ENCODE assay signal across 19 cellular contexts in genomic region chr11:10480760-10481159, GRCh38. TPM values are rescaled to one million over a fixed set of nuclear protein-coding genes. Genes with fewer than 3 reads are reported as not detected.
DNase-seq lines count a peak whose midpoint lies in the region; ATAC-seq and TF ChIP-seq lines count a peak whose summit lies in the region.
"Had no signal": no experiment of that assay in that cellular context is flagged by ENCODE, and none has a peak within 500 bp of the region (broad histone marks: within the 10 kb centered on the region; RNA-seq: fewer than 3 reads in every experiment).

No MANE protein-coding gene starts in this region.

- no peak overlapping the region for H2AFZ ChIP-seq in smooth muscle cell (ENCODE audit: low read depth)
- H2AFZ ChIP-seq: PC-9 had no signal

- H3K4me3 ChIP-seq in CD4-positive, CD25-positive, alpha-beta regulatory T cell (ENCODE audit: low read depth, low read length): no peak overlapping the region
- no peak overlapping the region for H3K4me3 ChIP-seq in CD8-positive, alpha-beta T cell (ENCODE audit: low read depth, low read length)
- H3K4me3 ChIP-seq in neutrophil (ENCODE audit: low read depth in 1 of 2, low read length in 1 of 2) (no peak overlapping the region), smooth muscle cell (no peak overlapping the region)
- H3K4me3 ChIP-seq: BLaER1 treated with 17β-estradiol and CSF1 and Interleukin-3, amounts not matched to agents 10 nM and 100 nM; PC-9 had no signal

- POLR2A ChIA-PET in CD8-positive, alpha-beta T cell (lab: Charles Lee): no interaction called here
- POLR2A ChIA-PET in activated CD4-positive, alpha-beta memory T cell treated with anti-CD3 and anti-CD28 coated beads, Interleukin-2, amount 10 ng/mL, durations not matched to agents 7 days and 5 days (lab: Charles Lee): interaction anchor here (1.3 kb wide), 1 partner anchor 25 kb away, joined by 4 read pairs; no protein-coding TSS in a partner anchor

- no peaks in the 10 kb centered on the region for H3K9me3 Mint-ChIP-seq in CD4-positive, CD25-positive, alpha-beta regulatory T cell
- no peaks in the 10 kb centered on the region for H3K9me3 Mint-ChIP-seq in CD8-positive, alpha-beta T cell
- no peaks in the 10 kb centered on the region for H3K9me3 Mint-ChIP-seq in activated CD4-positive, alpha-beta memory T cell treated with anti-CD3 and anti-CD28 coated beads, Interleukin-2, amount 10 ng/mL, durations not matched to agents 7 days and 5 days
- H3K9me3 Mint-ChIP-seq: IgD-negative memory B cell had no signal

- peak overlapping the region in 2 of 3 donors; percentile 60 to 86 for H3K27ac Mint-ChIP-seq in CD4-positive, CD25-positive, alpha-beta regulatory T cell
- peak overlapping the region; percentile 41 for H3K27ac Mint-ChIP-seq in CD8-positive, alpha-beta T cell
- H3K27ac Mint-ChIP-seq in T-helper 17 cell: peak overlapping the region; percentile 72
- no peak overlapping the region for H3K27ac Mint-ChIP-seq in activated CD4-positive, alpha-beta memory T cell treated with anti-CD3 and anti-CD28 coated beads, Interleukin-2, amount 10 ng/mL, durations not matched to agents 7 days and 5 days
- H3K27ac Mint-ChIP-seq: IgD-negative memory B cell had no signal

- CTCF ChIA-PET in CD8-positive, alpha-beta T cell (lab: Charles Lee): no interaction called here
- CTCF ChIA-PET in activated CD4-positive, alpha-beta memory T cell treated with anti-CD3 and anti-CD28 coated beads, Interleukin-2, amount 10 ng/mL, durations not matched to agents 7 days and 5 days (lab: Charles Lee): no interaction called here

- no peaks in the 10 kb centered on the region for H3K27me3 ChIP-seq in CD4-positive, CD25-positive, alpha-beta regulatory T cell (ENCODE audit: control insufficient read depth, insufficient read depth, low read length)
- no peaks in the 10 kb centered on the region for H3K27me3 ChIP-seq in CD8-positive, alpha-beta T cell (ENCODE audit: insufficient read depth, low read length)
- H3K27me3 ChIP-seq in neutrophil (no peaks in the 10 kb centered on the region), smooth muscle cell (ENCODE audit: low read depth) (no peaks in the 10 kb centered on the region)
- H3K27me3 ChIP-seq: BLaER1 treated with 17β-estradiol and CSF1 and Interleukin-3, amounts not matched to agents 10 nM and 100 nM had no signal

- no peaks in the 10 kb centered on the region for H3K79me2 ChIP-seq in smooth muscle cell (ENCODE audit: low read depth)

- peaks cover 0 to 19% (median 10%) of the 10 kb centered on the region in 4 donors for H3K4me1 Mint-ChIP-seq in CD4-positive, CD25-positive, alpha-beta regulatory T cell
- H3K4me1 Mint-ChIP-seq in CD8-positive, alpha-beta T cell (ENCODE audit: low read depth): peaks cover 15% of the 10 kb centered on the region
- H3K4me1 Mint-ChIP-seq in T-helper 17 cell: peaks cover 30% of the 10 kb centered on the region
- H3K4me1 Mint-ChIP-seq in activated CD4-positive, alpha-beta memory T cell treated with anti-CD3 and anti-CD28 coated beads, Interleukin-2, amount 10 ng/mL, durations not matched to agents 7 days and 5 days: no peaks in the 10 kb centered on the region

- no peak overlapping the region for H3K27ac ChIP-seq in CD4-positive, CD25-positive, alpha-beta regulatory T cell (ENCODE audit: insufficient read depth, low read length, poor library complexity, severe bottlenecking)
- H3K27ac ChIP-seq in CD8-positive, alpha-beta T cell (ENCODE audit: low read depth, low read length): no peak overlapping the region
- H3K27ac ChIP-seq in neutrophil (peak overlapping the region; percentile 80), smooth muscle cell (ENCODE audit: low read depth) (no peak overlapping the region)
- H3K27ac ChIP-seq: BLaER1 treated with 17β-estradiol and CSF1 and Interleukin-3, amounts not matched to agents 10 nM and 100 nM; PC-9 had no signal

- no peak for TF ChIP-seq CTCF in CD8-positive, alpha-beta T cell (IDR thresholded peaks at IDR 0.05)
- TF ChIP-seq CTCF in neutrophil (IDR thresholded peaks at IDR 0.05) (no peak), smooth muscle cell (IDR thresholded peaks at IDR 0.05; ENCODE audit: borderline replicate concordance, insufficient read depth, poor library complexity, severe bottlenecking) (no peak)

- H4K20me1 ChIP-seq in smooth muscle cell (ENCODE audit: low read depth): no peaks in the 10 kb centered on the region

- H3K4me2 ChIP-seq in smooth muscle cell: no peak overlapping the region
- H3K4me2 ChIP-seq: BLaER1 treated with 17β-estradiol and CSF1 and Interleukin-3, amounts not matched to agents 10 nM and 100 nM; PC-9 had no signal

- no peaks in the 10 kb centered on the region for H3F3A ChIP-seq in smooth muscle cell (ENCODE audit: low read depth)

- no peaks in the 10 kb centered on the region for H3K27me3 Mint-ChIP-seq in CD4-positive, CD25-positive, alpha-beta regulatory T cell
- no peaks in the 10 kb centered on the region for H3K27me3 Mint-ChIP-seq in CD8-positive, alpha-beta T cell (ENCODE audit: low read depth)
- no peaks in the 10 kb centered on the region for H3K27me3 Mint-ChIP-seq in T-helper 17 cell
- H3K27me3 Mint-ChIP-seq in activated CD4-positive, alpha-beta memory T cell treated with anti-CD3 and anti-CD28 coated beads, Interleukin-2, amount 10 ng/mL, durations not matched to agents 7 days and 5 days: no peaks in the 10 kb centered on the region
- H3K27me3 Mint-ChIP-seq: IgD-negative memory B cell had no signal

- no peak for DNase-seq in CD4-positive, CD25-positive, alpha-beta regulatory T cell
- DNase-seq in CD8-positive, alpha-beta T cell: no peak
- DNase-seq in T-helper 17 cell: no peak
- no peak for DNase-seq in smooth muscle cell (lab: John Stamatoyannopoulos, UW; ENCODE audit: unreplicated experiment)
- no peak for DNase-seq in activated CD4-positive, alpha-beta memory T cell treated with anti-CD3 and anti-CD28 coated beads, Interleukin-2, amount 10 ng/mL, durations not matched to agents 7 days and 5 days
- DNase-seq in activated naive CD4-positive, alpha-beta T cell (lab: John Stamatoyannopoulos, UW): no peak
- DNase-seq: GDM1, Karpas-422, MV-4-11, NCI-H1105 treated with DMSO at 0.1 percent for 48 hours, NCI-H1694 treated with DMSO at 0.1 percent for 48 hours, NCI-H2081 treated with DMSO at 0.1 percent for 48 hours, NCI-H748 treated with DMSO at 0.1 percent for 48 hours, PC-9, RPMI8226, SHP77 treated with DMSO at 0.1 percent for 48 hours had no signal

- H3K36me3 Mint-ChIP-seq in CD4-positive, CD25-positive, alpha-beta regulatory T cell: peaks cover 25% of the 10 kb centered on the region
- peaks cover 85% of the 10 kb centered on the region for H3K36me3 Mint-ChIP-seq in CD8-positive, alpha-beta T cell
- peaks cover 3% of the 10 kb centered on the region for H3K36me3 Mint-ChIP-seq in T-helper 17 cell (ENCODE audit: low read depth)
- H3K36me3 Mint-ChIP-seq in activated CD4-positive, alpha-beta memory T cell treated with anti-CD3 and anti-CD28 coated beads, Interleukin-2, amount 10 ng/mL, durations not matched to agents 7 days and 5 days (ENCODE audit: low read depth): peaks cover 40% of the 10 kb centered on the region

- intact Hi-C loops in CD8-positive, alpha-beta T cell (cut with DNase I, micrococcal nuclease): no loop called here

- 98% methylated on average over 2 of the region's 2 CpGs for WGBS in smooth muscle cell (ENCODE audit: low lambda C conversion rate)

- H3K4me3 Mint-ChIP-seq in CD4-positive, CD25-positive, alpha-beta regulatory T cell: no peak overlapping the region
- no peak overlapping the region for H3K4me3 Mint-ChIP-seq in CD8-positive, alpha-beta T cell
- no peak overlapping the region for H3K4me3 Mint-ChIP-seq in T-helper 17 cell
- H3K4me3 Mint-ChIP-seq in activated CD4-positive, alpha-beta memory T cell treated with anti-CD3 and anti-CD28 coated beads, Interleukin-2, amount 10 ng/mL, durations not matched to agents 7 days and 5 days: no peak overlapping the region

- no peak for ATAC-seq in CD4-positive, CD25-positive, alpha-beta regulatory T cell (ENCODE audit: low read depth in 2 of 2)
- ATAC-seq in CD8-positive, alpha-beta T cell: no peak
- no peak for ATAC-seq in T-helper 17 cell

- no peaks in the 10 kb centered on the region for H3K9me3 ChIP-seq in CD4-positive, CD25-positive, alpha-beta regulatory T cell (ENCODE audit: control insufficient read depth in 2 of 2, low read length in 2 of 2)
- H3K9me3 ChIP-seq in CD8-positive, alpha-beta T cell (ENCODE audit: low read length): no peaks in the 10 kb centered on the region
- H3K9me3 ChIP-seq in T-helper 17 cell (ENCODE audit: control insufficient read depth, low read length, poor library complexity, severe bottlenecking): no peaks in the 10 kb centered on the region
- H3K9me3 ChIP-seq in neutrophil: no peaks in the 10 kb centered on the region
- H3K9me3 ChIP-seq in smooth muscle cell (replicated peaks; ENCODE audit: low read depth): no peaks in the 10 kb centered on the region
- H3K9me3 ChIP-seq: BLaER1 treated with 17β-estradiol and CSF1 and Interleukin-3, amounts not matched to agents 10 nM and 100 nM had no signal

- no peak overlapping the region for H3K9ac ChIP-seq in smooth muscle cell (ENCODE audit: low read depth)
- H3K9ac ChIP-seq: BLaER1 treated with 17β-estradiol and CSF1 and Interleukin-3, amounts not matched to agents 10 nM and 100 nM had no signal

- H3K4me1 ChIP-seq in CD4-positive, CD25-positive, alpha-beta regulatory T cell (ENCODE audit: control insufficient read depth, insufficient read depth, low read length, poor library complexity, severe bottlenecking): no peaks in the 10 kb centered on the region
- no peaks in the 10 kb centered on the region for H3K4me1 ChIP-seq in CD8-positive, alpha-beta T cell (ENCODE audit: insufficient read depth, low read length)
- H3K4me1 ChIP-seq in neutrophil (ENCODE audit: control insufficient read depth in 1 of 2, insufficient read depth in 1 of 2, low read depth in 1 of 2, low read length in 1 of 2) (peaks cover 17 to 23% of the 10 kb centered on the region in 2 experiments), smooth muscle cell (ENCODE audit: low read depth) (no peaks in the 10 kb centered on the region)

- peaks cover 62% of the 10 kb centered on the region for H3K36me3 ChIP-seq in CD4-positive, CD25-positive, alpha-beta regulatory T cell (ENCODE audit: control insufficient read depth, insufficient read depth, low read length)
- no peaks in the 10 kb centered on the region for H3K36me3 ChIP-seq in CD8-positive, alpha-beta T cell (ENCODE audit: insufficient read depth, low read length)
- H3K36me3 ChIP-seq in neutrophil: peaks cover 81% of the 10 kb centered on the region
- H3K36me3 ChIP-seq in smooth muscle cell (ENCODE audit: low read depth): no peaks in the 10 kb centered on the region

RNA-seq across cellular contexts. Expression of gene AMPD3, which starts 25.7 kb away (rescaled TPM):
- total RNA-seq in CD4-positive, CD25-positive, alpha-beta regulatory T cell: 19.7 TPM
- polyA plus RNA-seq in CD4-positive, CD25-positive, alpha-beta regulatory T cell: 10 to 100 TPM in 1 of 4 donors, 1 to 10 TPM in 3; 6.4 to 11.9 (median 7.3) TPM
- 10 to 100 TPM; 10.6 to 12.1 TPM for total RNA-seq in CD8-positive, alpha-beta T cell
- total RNA-seq in T-helper 17 cell (10 to 100 TPM; 16.8 to 20.2 TPM), smooth muscle cell (3.6 and 3.9 TPM in 2 replicates)
- 0.67 and 2.1 TPM in 2 replicates for polyA plus RNA-seq in smooth muscle cell
- total RNA-seq in activated CD4-positive, alpha-beta memory T cell treated with anti-CD3 and anti-CD28 coated beads, Interleukin-2, amount 10 ng/mL, durations not matched to agents 7 days and 5 days: 10 to 100 TPM; 21.4 to 23.3 TPM
